31 cellular contexts compared by ENCODE assay signal in genomic region chr2:137194111-137194510, GRCh38.
"Had no signal": no experiment of that assay in that cellular context is flagged by ENCODE, and none has a peak within 500 bp of the region (broad histone marks: within the 10 kb centered on the region; RNA-seq: fewer than 3 reads in every experiment).

No MANE protein-coding gene starts in this region.

- H3K9me3 ChIP-seq: ascending aorta, esophagus squamous epithelium, gastroesophageal sphincter had no signal

- H3K4me3 Mint-ChIP-seq: activated CD4-positive, alpha-beta memory T cell treated with anti-CD3 and anti-CD28 coated beads, Interleukin-2, amount 10 ng/mL, durations not matched to agents 7 days and 5 days; activated CD4-positive, alpha-beta T cell treated with anti-CD3 and anti-CD28 coated beads for 36 hours; activated CD4-positive, alpha-beta T cell treated with anti-CD3 and anti-CD28 coated beads, Interleukin-2, amount 10 ng/mL, durations not matched to agents 7 days and 5 days; activated naive CD4-positive, alpha-beta T cell treated with anti-CD3 and anti-CD28 coated beads, Interleukin-2, amount 10 ng/mL, durations not matched to agents 7 days and 5 days; activated naive CD8-positive, alpha-beta T cell treated with anti-CD3 and anti-CD28 coated beads, Interleukin-2, amount 10 ng/mL, durations not matched to agents 7 days and 5 days; activated T-cell treated with anti-CD3 and anti-CD28 coated beads, Interleukin-2, amount 50 U/mL, for 24 hours; activated T-cell treated with anti-CD3 and anti-CD28 coated beads, Interleukin-2, amount 50 U/mL, for 72 hours; central memory CD8-positive, alpha-beta T cell; dendritic cell treated with granulocyte-macrophage colony-stimulating factor and Interleukin-4, amounts not matched to agents 40 ng/mL and 50 ng/mL, for 4 days; effector memory CD8-positive, alpha-beta T cell; T-helper 17 cell; T-helper 2 cell treated with Interferon-gamma antibody and Interleukin-4, amounts not matched to agents 5 μg/mL and 100 μg/mL, for 36 hours had no signal

- H3K27ac Mint-ChIP-seq: activated CD4-positive, alpha-beta memory T cell treated with anti-CD3 and anti-CD28 coated beads, Interleukin-2, amount 10 ng/mL, durations not matched to agents 7 days and 5 days; activated CD4-positive, alpha-beta T cell treated with anti-CD3 and anti-CD28 coated beads for 36 hours; activated CD4-positive, alpha-beta T cell treated with anti-CD3 and anti-CD28 coated beads, Interleukin-2, amount 10 ng/mL, durations not matched to agents 7 days and 5 days; activated naive CD4-positive, alpha-beta T cell treated with anti-CD3 and anti-CD28 coated beads, Interleukin-2, amount 10 ng/mL, durations not matched to agents 7 days and 5 days; activated naive CD4-positive, alpha-beta T cell treated with anti-CD3 and anti-CD28 coated beads, Interleukin-2, amount 50 U/mL, for 72 hours; activated naive CD8-positive, alpha-beta T cell treated with anti-CD3 and anti-CD28 coated beads, Interleukin-2, amount 10 ng/mL, durations not matched to agents 7 days and 5 days; activated T-cell treated with anti-CD3 and anti-CD28 coated beads, Interleukin-2, amount 50 U/mL, for 24 hours; activated T-cell treated with anti-CD3 and anti-CD28 coated beads, Interleukin-2, amount 50 U/mL, for 72 hours; dendritic cell treated with granulocyte-macrophage colony-stimulating factor and Interleukin-4, amounts not matched to agents 40 ng/mL and 50 ng/mL, for 4 days; effector memory CD8-positive, alpha-beta T cell; T-helper 17 cell; T-helper 2 cell treated with Interferon-gamma antibody and Interleukin-4, amounts not matched to agents 5 μg/mL and 100 μg/mL, for 36 hours had no signal

- H3K4me1 ChIP-seq: ascending aorta, esophagus squamous epithelium, gastroesophageal sphincter, heart right ventricle had no signal

- H3K27ac ChIP-seq: ascending aorta, brain microvascular endothelial cell, coronary artery, esophagus squamous epithelium, gastroesophageal sphincter, heart right ventricle, WERI-Rb-1 had no signal

- H3K4me3 ChIP-seq: ascending aorta, coronary artery, esophagus squamous epithelium, gastroesophageal sphincter, heart right ventricle had no signal

- H3K27me3 Mint-ChIP-seq: activated CD4-positive, alpha-beta memory T cell treated with anti-CD3 and anti-CD28 coated beads, Interleukin-2, amount 10 ng/mL, durations not matched to agents 7 days and 5 days; activated CD4-positive, alpha-beta T cell treated with anti-CD3 and anti-CD28 coated beads for 36 hours; activated CD4-positive, alpha-beta T cell treated with anti-CD3 and anti-CD28 coated beads, Interleukin-2, amount 10 ng/mL, durations not matched to agents 7 days and 5 days; activated naive CD4-positive, alpha-beta T cell treated with anti-CD3 and anti-CD28 coated beads, Interleukin-2, amount 10 ng/mL, durations not matched to agents 7 days and 5 days; activated T-cell treated with anti-CD3 and anti-CD28 coated beads, Interleukin-2, amount 50 U/mL, for 24 hours; central memory CD8-positive, alpha-beta T cell; dendritic cell treated with granulocyte-macrophage colony-stimulating factor and Interleukin-4, amounts not matched to agents 40 ng/mL and 50 ng/mL, for 4 days; effector memory CD8-positive, alpha-beta T cell; T-helper 17 cell had no signal

- H3K9me3 Mint-ChIP-seq: activated CD4-positive, alpha-beta memory T cell treated with anti-CD3 and anti-CD28 coated beads, Interleukin-2, amount 10 ng/mL, durations not matched to agents 7 days and 5 days; activated CD4-positive, alpha-beta T cell treated with anti-CD3 and anti-CD28 coated beads, Interleukin-2, amount 10 ng/mL, durations not matched to agents 7 days and 5 days; activated naive CD8-positive, alpha-beta T cell treated with anti-CD3 and anti-CD28 coated beads, Interleukin-2, amount 10 ng/mL, durations not matched to agents 7 days and 5 days; activated T-cell treated with anti-CD3 and anti-CD28 coated beads, Interleukin-2, amount 50 U/mL, for 72 hours; T-helper 2 cell treated with Interferon-gamma antibody and Interleukin-4, amounts not matched to agents 5 μg/mL and 100 μg/mL, for 36 hours had no signal

- ATAC-seq: activated CD4-positive, alpha-beta T cell treated with anti-CD3 and anti-CD28 coated beads for 36 hours; activated naive CD4-positive, alpha-beta T cell treated with anti-CD3 and anti-CD28 coated beads, Interleukin-2, amount 50 U/mL, for 72 hours; activated T-cell treated with anti-CD3 and anti-CD28 coated beads, Interleukin-2, amount 50 U/mL, for 72 hours; effector memory CD8-positive, alpha-beta T cell; gastroesophageal sphincter; heart right ventricle; T-helper 17 cell had no signal

- H3K27me3 ChIP-seq: ascending aorta, brain microvascular endothelial cell, esophagus squamous epithelium, gastroesophageal sphincter had no signal

- H3K36me3 Mint-ChIP-seq: activated naive CD4-positive, alpha-beta T cell treated with anti-CD3 and anti-CD28 coated beads, Interleukin-2, amount 10 ng/mL, durations not matched to agents 7 days and 5 days; activated naive CD4-positive, alpha-beta T cell treated with anti-CD3 and anti-CD28 coated beads, Interleukin-2, amount 50 U/mL, for 72 hours; activated naive CD8-positive, alpha-beta T cell treated with anti-CD3 and anti-CD28 coated beads, Interleukin-2, amount 10 ng/mL, durations not matched to agents 7 days and 5 days had no signal

- H3K4me1 Mint-ChIP-seq: activated CD4-positive, alpha-beta memory T cell treated with anti-CD3 and anti-CD28 coated beads, Interleukin-2, amount 10 ng/mL, durations not matched to agents 7 days and 5 days; activated CD4-positive, alpha-beta T cell treated with anti-CD3 and anti-CD28 coated beads for 36 hours; activated CD4-positive, alpha-beta T cell treated with anti-CD3 and anti-CD28 coated beads, Interleukin-2, amount 10 ng/mL, durations not matched to agents 7 days and 5 days; activated naive CD4-positive, alpha-beta T cell treated with anti-CD3 and anti-CD28 coated beads, Interleukin-2, amount 10 ng/mL, durations not matched to agents 7 days and 5 days; activated naive CD8-positive, alpha-beta T cell treated with anti-CD3 and anti-CD28 coated beads, Interleukin-2, amount 10 ng/mL, durations not matched to agents 7 days and 5 days; central memory CD8-positive, alpha-beta T cell; T-helper 17 cell had no signal

- H3K36me3 ChIP-seq: ascending aorta, brain microvascular endothelial cell, esophagus squamous epithelium, gastroesophageal sphincter, heart right ventricle, WERI-Rb-1 had no signal

- DNase-seq: activated CD4-positive, alpha-beta memory T cell treated with anti-CD3 and anti-CD28 coated beads, Interleukin-2, amount 10 ng/mL, durations not matched to agents 7 days and 5 days; activated CD4-positive, alpha-beta T cell treated with anti-CD3 and anti-CD28 coated beads for 36 hours; activated CD4-positive, alpha-beta T cell treated with anti-CD3 and anti-CD28 coated beads, Interleukin-2, amount 10 ng/mL, durations not matched to agents 7 days and 5 days; activated CD4-positive, alpha-beta T cell treated with anti-CD3 and anti-CD28 coated beads, Interleukin-2, amount 50 U/mL, for 4 hours; activated CD4-positive, CD25-positive, alpha-beta regulatory T cell; activated CD4-positive, CD25-positive, alpha-beta regulatory T cell treated with anti-CD3 and anti-CD28 coated beads, Interleukin-2, amount 50 U/mL, for 72 hours; activated CD8-positive, alpha-beta memory T cell treated with anti-CD3 and anti-CD28 coated beads, Interleukin-2, amount 50 U/mL, for 48 hours; activated gamma-delta T cell; activated naive CD4-positive, alpha-beta T cell; activated naive CD4-positive, alpha-beta T cell treated with anti-CD3 and anti-CD28 coated beads, Interleukin-2, amount 10 ng/mL, durations not matched to agents 7 days and 5 days; activated naive CD8-positive, alpha-beta T cell treated with anti-CD3 and anti-CD28 coated beads, Interleukin-2, amount 10 ng/mL, durations not matched to agents 7 days and 5 days; activated T-cell treated with anti-CD3 and anti-CD28 coated beads for 4 hours; activated T-cell treated with anti-CD3 and anti-CD28 coated beads, Interleukin-2, amount 50 U/mL, for 24 hours; activated T-cell treated with anti-CD3 and anti-CD28 coated beads, Interleukin-2, amount 50 U/mL, for 72 hours; brain microvascular endothelial cell; effector CD4-positive, alpha-beta T cell; effector memory CD8-positive, alpha-beta T cell; esophagus squamous epithelium; foreskin melanocyte; heart right ventricle; T-helper 1 cell; T-helper 17 cell; T1000; WERI-Rb-1 had no signal
